Comparison of ENCODE assay signal across 10 cellular contexts in the genomic region with DNA sequence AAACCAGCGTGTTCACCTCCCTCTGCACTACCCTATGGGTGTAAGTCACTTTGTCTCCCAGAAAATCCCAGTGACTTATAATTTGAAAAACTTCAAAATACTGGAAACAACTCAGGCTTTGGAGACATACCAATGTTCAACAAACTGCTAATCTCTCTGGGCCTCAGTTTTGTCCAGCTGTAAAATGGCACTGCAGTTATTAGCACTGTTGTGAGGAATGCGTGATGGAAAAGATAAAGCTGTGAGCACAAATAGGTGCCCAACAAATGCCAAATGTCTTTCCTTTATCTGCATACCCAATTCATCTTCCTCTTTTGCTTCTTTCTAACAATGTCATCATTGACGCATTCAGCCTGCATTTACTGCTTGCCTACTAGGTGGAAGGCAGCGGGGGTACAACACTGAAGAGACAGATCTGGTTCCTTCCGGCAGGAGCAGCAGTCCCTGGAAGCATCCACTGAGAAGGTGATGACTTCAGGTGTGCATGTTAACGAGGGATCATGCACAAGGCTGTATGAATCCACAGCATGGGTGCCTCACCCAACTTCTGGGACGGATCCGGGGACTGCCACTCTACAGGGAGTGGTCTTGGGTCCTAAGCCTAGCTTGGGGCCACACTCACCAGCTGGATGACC.
DNase-seq lines count a peak whose midpoint lies in the region; ATAC-seq and TF ChIP-seq lines count a peak whose summit lies in the region.
"Had no signal": no experiment of that assay in that cellular context is flagged by ENCODE, and none has a peak within 500 bp of the region (broad histone marks: within the 10 kb centered on the region; RNA-seq: fewer than 3 reads in every experiment).

No MANE protein-coding gene starts in this region.

- BruUV-seq in Calu3 (replicated peaks; lab: Mats Ljungman, UMichigan) = no TSS peak

- DNase-seq in Calu3 (no peak), NCI-H1092 treated with DMSO at 0.1 percent for 48 hours (lab: John Stamatoyannopoulos, UW) (no peak)
- DNase-seq in activated naive CD8-positive, alpha-beta T cell treated with anti-CD3 and anti-CD28 coated beads, Interleukin-2, amount 10 ng/mL, durations not matched to agents 7 days and 5 days = no peak
- no peak for DNase-seq in activated CD4-positive, alpha-beta T cell treated with anti-CD3 and anti-CD28 coated beads for 48 hours
- DNase-seq: amniotic stem cell, HFFc6, NCI-H1048 had no signal

- H3K27ac Mint-ChIP-seq in Calu3 (ENCODE audit: unreplicated experiment) (peak overlapping the region; percentile 33), IgD-negative memory B cell (peak overlapping the region; percentile 67 to 92 (median 80)), nephron (peak overlapping the region in 2 of 3 experiments; percentile 54 to 82)
- H3K27ac Mint-ChIP-seq in activated naive CD8-positive, alpha-beta T cell treated with anti-CD3 and anti-CD28 coated beads, Interleukin-2, amount 10 ng/mL, durations not matched to agents 7 days and 5 days = peak overlapping the region; percentile 66
- H3K27ac Mint-ChIP-seq: HFFc6 had no signal

- H3K36me3 Mint-ChIP-seq in Calu3 (ENCODE audit: insufficient read depth, unreplicated experiment) (peaks cover 19% of the 10 kb centered on the region), IgD-negative memory B cell (no peaks in the 10 kb centered on the region), nephron (ENCODE audit: low read depth) (no peaks in the 10 kb centered on the region)
- H3K36me3 Mint-ChIP-seq in activated naive CD8-positive, alpha-beta T cell treated with anti-CD3 and anti-CD28 coated beads, Interleukin-2, amount 10 ng/mL, durations not matched to agents 7 days and 5 days = peaks cover 3% of the 10 kb centered on the region

- no peaks in the 10 kb centered on the region for H3K9me3 Mint-ChIP-seq in Calu3 (ENCODE audit: low read depth, unreplicated experiment)
- H3K9me3 Mint-ChIP-seq in IgD-negative memory B cell = no peaks in the 10 kb centered on the region
- no peaks in the 10 kb centered on the region for H3K9me3 Mint-ChIP-seq in activated naive CD8-positive, alpha-beta T cell treated with anti-CD3 and anti-CD28 coated beads, Interleukin-2, amount 10 ng/mL, durations not matched to agents 7 days and 5 days
- no peaks in the 10 kb centered on the region for H3K9me3 Mint-ChIP-seq in nephron
- H3K9me3 Mint-ChIP-seq: HFFc6 had no signal

- no peak for TF ChIP-seq CTCF in Calu3 (IDR thresholded peaks at IDR 0.05; ENCODE audit: unreplicated experiment)
- no peak for TF ChIP-seq CTCF in nephron (IDR thresholded peaks at IDR 0.05; ENCODE audit: unreplicated experiment in 3 of 3)

- H3K4me1 Mint-ChIP-seq in Calu3 (ENCODE audit: low read depth, unreplicated experiment) (peaks cover 50% of the 10 kb centered on the region), IgD-negative memory B cell (peaks cover 64 to 87% (median 78%) of the 10 kb centered on the region in 3 donors), nephron (peaks cover 66% of the 10 kb centered on the region)
- H3K4me1 Mint-ChIP-seq in activated naive CD8-positive, alpha-beta T cell treated with anti-CD3 and anti-CD28 coated beads, Interleukin-2, amount 10 ng/mL, durations not matched to agents 7 days and 5 days = peaks cover 66% of the 10 kb centered on the region

- intact Hi-C loops in Calu3 (cut with micrococcal nuclease; ENCODE audit: unreplicated experiment) = no loop called here

- no peak for ATAC-seq in activated naive CD8-positive, alpha-beta T cell treated with anti-CD3 and anti-CD28 coated beads, Interleukin-2, amount 10 ng/mL, durations not matched to agents 7 days and 5 days (ENCODE audit: low read depth)
- ATAC-seq in HG03565 (IDR thresholded peaks at IDR 0.05; ENCODE audit: unreplicated experiment) = no peak

- H3K4me3 Mint-ChIP-seq in Calu3 (ENCODE audit: low read depth, unreplicated experiment) (peak overlapping the region; percentile 72), IgD-negative memory B cell (peak overlapping the region; percentile 41 to 94 (median 67)), nephron (peak overlapping the region in 1 of 3 experiments; percentile 36)
- H3K4me3 Mint-ChIP-seq in activated naive CD8-positive, alpha-beta T cell treated with anti-CD3 and anti-CD28 coated beads, Interleukin-2, amount 10 ng/mL, durations not matched to agents 7 days and 5 days = no peak overlapping the region

- POLR2A ChIA-PET in activated naive CD8-positive, alpha-beta T cell treated with anti-CD3 and anti-CD28 coated beads, Interleukin-2, amount 10 ng/mL, durations not matched to agents 7 days and 5 days (lab: Charles Lee) = interaction anchor here (0.6 to 1.9 kb wide), 3 partner anchors 16 to 61 kb away, joined by 3 to 7 read pairs (median 3); no protein-coding TSS in a partner anchor

- H3K27me3 Mint-ChIP-seq in Calu3 (ENCODE audit: unreplicated experiment) = no peaks in the 10 kb centered on the region
- no peaks in the 10 kb centered on the region for H3K27me3 Mint-ChIP-seq in IgD-negative memory B cell
- no peaks in the 10 kb centered on the region for H3K27me3 Mint-ChIP-seq in activated naive CD8-positive, alpha-beta T cell treated with anti-CD3 and anti-CD28 coated beads, Interleukin-2, amount 10 ng/mL, durations not matched to agents 7 days and 5 days
- H3K27me3 Mint-ChIP-seq in nephron (ENCODE audit: low read depth) = peaks cover 18% of the 10 kb centered on the region

- CTCF ChIA-PET in Calu3 (lab: Charles Lee) = interaction anchor here (0.6 to 2.1 kb wide), 2 partner anchors 18 to 294 kb away, joined by 4 to 12 read pairs; no protein-coding TSS in a partner anchor
